ENCODE assay signal across 8 cellular contexts in the genomic region with DNA sequence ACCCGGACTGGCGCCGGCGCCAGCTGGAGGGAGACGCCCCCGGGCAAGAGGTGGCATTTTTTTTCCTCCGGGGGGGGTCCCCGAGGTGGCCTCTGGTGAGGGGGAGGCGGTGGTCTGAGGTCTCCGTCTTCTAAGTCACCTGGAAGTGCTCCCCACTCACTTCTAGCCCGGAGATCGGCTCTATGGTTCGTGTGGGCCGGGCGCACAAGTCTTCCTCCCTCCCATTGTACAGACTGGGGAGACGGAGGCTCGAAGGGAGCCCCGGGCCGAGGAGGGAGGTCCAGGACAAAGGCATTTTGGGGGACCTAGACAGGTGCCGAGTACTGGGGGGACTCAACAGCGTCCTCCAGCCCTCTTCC. TPM values are rescaled to one million over a fixed set of nuclear protein-coding genes. Genes with fewer than 3 reads are reported as not detected.
DNase-seq lines count a peak whose midpoint lies in the region; ATAC-seq, FAIRE-seq and TF ChIP-seq lines count a peak whose summit lies in the region.

No MANE protein-coding gene starts in this region.

- TF ChIP-seq POLR2A in K562 (conservative IDR thresholded peaks at IDR 0.05), result no peak

- peaks cover 100% of the 10 kb centered on the region for H3K27me3 ChIP-seq in BLaER1
- no peaks in the 10 kb centered on the region for H3K27me3 ChIP-seq in K562 (ENCODE audit: control insufficient read depth in 2 of 2, insufficient read depth in 2 of 2, low read length in 2 of 2)

- TF ChIP-seq EP300 in K562 (IDR thresholded peaks at IDR 0.05; ENCODE audit: low read length), result no peak

- no peak for TF ChIP-seq RAD21 in K562 (CRISPR knock-in tag; conservative IDR thresholded peaks at IDR 0.05 in 1 of 2, IDR thresholded peaks at IDR 0.05 in 1 of 2)

- H3K9me3 ChIP-seq in BLaER1, result no peaks in the 10 kb centered on the region
- no peaks in the 10 kb centered on the region for H3K9me3 ChIP-seq in K562 (replicated peaks; ENCODE audit: control insufficient read depth, insufficient read depth, low read depth, low read length)

- peaks cover 58% of the 10 kb centered on the region for H3K4me1 ChIP-seq in BLaER1
- peaks cover 7 to 75% of the 10 kb centered on the region in 2 experiments; a peak in 4 of 5 replicates for H3K4me1 ChIP-seq in K562 (replicated peaks in 1 of 2; ENCODE audit: control insufficient read depth in 2 of 2, insufficient read depth in 2 of 2, low read length in 2 of 2)

- ATAC-seq in K562 (peak; percentile 3), HG03280 (IDR thresholded peaks at IDR 0.05; ENCODE audit: unreplicated experiment) (no peak), HG03135 (IDR thresholded peaks at IDR 0.05; ENCODE audit: unreplicated experiment) (no peak)
- ATAC-seq in activated CD4-positive, CD25-positive, alpha-beta regulatory T cell treated with anti-CD3 and anti-CD28 coated beads, Interleukin-2, amount 50 U/mL, for 24 hours, result no peak

- peak overlapping the region; percentile 94 for H3K4me3 Mint-ChIP-seq in mesothelial cell of epicardium

- H3K4me3 ChIP-seq in BLaER1 (peak overlapping the region; percentile 58), K562 (peak overlapping the region; percentile 98)

- intact Hi-C loops in K562 (cut with micrococcal nuclease), result loop anchor here (2.0 to 5.0 kb wide), 2 partner anchors 59 to 78 kb away; no protein-coding TSS in a partner anchor

- 3% methylated on average over 13 of the region's 21 CpGs for WGBS in K562 (ENCODE audit: insufficient coverage, low coverage, missing lambda C conversion rate)

- in situ Hi-C loops in K562 (cut with MboI), result no loop called here

- no peak for FAIRE-seq in K562 (lab: Jason Lieb, UNC)

- H3K36me3 Mint-ChIP-seq in mesothelial cell of epicardium, result peaks cover 6% of the 10 kb centered on the region

- H3K79me2 ChIP-seq in K562 (ENCODE audit: control insufficient read depth, insufficient read depth, low read length), result peaks cover 100% of the 10 kb centered on the region

- no peaks in the 10 kb centered on the region for H3K9me3 Mint-ChIP-seq in mesothelial cell of epicardium

- H2AFZ ChIP-seq in K562 (ENCODE audit: low read depth, low read length), result peak overlapping the region; percentile 65; the same call in 1 of the 2 replicates

- peaks cover 52% of the 10 kb centered on the region for H3K4me1 Mint-ChIP-seq in mesothelial cell of epicardium

- no peaks in the 10 kb centered on the region for H3K9me1 ChIP-seq in K562 (ENCODE audit: control insufficient read depth, insufficient read depth, low read length)

- DNase-seq in HuH-7 (ENCODE audit: low spot score) (peak; percentile 60), K562 (ENCODE audit: extremely low read depth in 1 of 4, low spot score in 3 of 4) (peak in 2 of 4 experiments; percentile 27 to 68), mesothelial cell of epicardium (ENCODE audit: low spot score in 2 of 2, unreplicated experiment in 2 of 2) (peak in 1 of 2 experiments; percentile 54), NCI-H446 treated with DMSO at 0.1 percent for 48 hours (lab: John Stamatoyannopoulos, UW) (no peak)

- H3K27ac ChIP-seq in BLaER1 (no peak overlapping the region), K562 (ENCODE audit: extremely low read depth, low read depth, low read length) (peak overlapping the region; percentile 98)

- H3K27me3 Mint-ChIP-seq in mesothelial cell of epicardium (ENCODE audit: low read depth), result peaks cover 16% of the 10 kb centered on the region

- H3K36me3 ChIP-seq in BLaER1, result no peaks in the 10 kb centered on the region
- H3K36me3 ChIP-seq in K562 (ENCODE audit: control insufficient read depth, insufficient read depth, low read length), result peaks cover 73% of the 10 kb centered on the region

- H3K27ac Mint-ChIP-seq in mesothelial cell of epicardium, result peak overlapping the region; percentile 93

- POLR2A ChIA-PET in K562 (lab: Yijun Ruan, JAX), result interaction anchor here (0.5 to 1.7 kb wide), 6 partner anchors 11 to 79 kb away, joined by 3 to 8 read pairs (median 4); no protein-coding TSS in a partner anchor

- TF ChIP-seq CTCF in K562 (IDR thresholded peaks at IDR 0.05 in 2 of 3, conservative IDR thresholded peaks at IDR 0.05 in 1 of 3; ENCODE audit: insufficient read depth in 2 of 3, low read depth in 1 of 3, low read length in 3 of 3) (no peak), mesothelial cell of epicardium (IDR thresholded peaks at IDR 0.05; ENCODE audit: unreplicated experiment) (no peak)

- BruUV-seq in K562 (replicated peaks; lab: Mats Ljungman, UMichigan), result no TSS peak

- no peak overlapping the region for H3K9ac ChIP-seq in BLaER1
- H3K9ac ChIP-seq in K562 (ENCODE audit: insufficient read depth in 1 of 2, low read depth in 2 of 2, low read length in 2 of 2), result peak overlapping the region; percentile 98

- H4K20me1 ChIP-seq in BLaER1, result peaks cover 100% of the 10 kb centered on the region
- peaks cover 18% of the 10 kb centered on the region for H4K20me1 ChIP-seq in K562 (replicated peaks; ENCODE audit: control insufficient read depth, insufficient read depth, low read length)

- CTCF ChIA-PET in K562 (lab: Yijun Ruan, JAX; ENCODE audit: low intra/inter-chr PET ratio), result interaction anchor here (0.7 kb wide), 1 partner anchor 118 kb away, joined by 3 read pairs; no protein-coding TSS in a partner anchor

- H3K4me2 ChIP-seq in BLaER1 (peak overlapping the region; percentile 71), K562 (ENCODE audit: insufficient read depth, low read length) (peak overlapping the region; percentile 92)

TF ChIP-seq in K562, 482 proteins besides CTCF, POLR2A, EP300 and RAD21 (continues in another document):
- TF ChIP-seq KDM1A (IDR thresholded peaks at IDR 0.05), result peak; percentile 60 to 78; a peak in 3 of 4 replicates
- TF ChIP-seq CBX1 (IDR thresholded peaks at IDR 0.05; ENCODE audit: low read depth), result peak; percentile 46; the same call in 1 of the 2 replicates
- peak; percentile 1 for TF ChIP-seq SAP30 (IDR thresholded peaks at IDR 0.05; ENCODE audit: borderline replicate concordance, insufficient read depth, low read depth, low read length, poor library complexity, severe bottlenecking)
- peak; percentile 63 for TF ChIP-seq RBM25 (IDR thresholded peaks at IDR 0.05; ENCODE audit: low read depth, low read length, severe bottlenecking)
- TF ChIP-seq KAT7 (CRISPR knock-in tag; IDR thresholded peaks at IDR 0.05; ENCODE audit: borderline replicate concordance), result 0 out of 2 replicates have a peak, but pooled peaks have one; percentile 72
- TF ChIP-seq, protein P1, sequence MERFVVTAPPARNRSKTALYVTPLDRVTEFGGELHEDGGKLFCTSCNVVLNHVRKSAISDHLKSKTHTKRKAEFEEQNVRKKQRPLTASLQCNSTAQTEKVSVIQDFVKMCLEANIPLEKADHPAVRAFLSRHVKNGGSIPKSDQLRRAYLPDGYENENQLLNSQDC (CRISPR knock-in tag; IDR thresholded peaks at IDR 0.05), result no peak
- TF ChIP-seq ZNF707 (CRISPR knock-in tag; conservative IDR thresholded peaks at IDR 0.05), result no peak
- TF ChIP-seq HMGN3 (IDR thresholded peaks at IDR 0.05; ENCODE audit: borderline replicate concordance, extremely low read depth, insufficient read length, low read depth, low read length), result peak; percentile 10

RNA-seq across cellular contexts. Expression of a gene that starts 4.4 kb away (rescaled TPM):
- 49.8 and 107 TPM in 2 replicates for total RNA-seq in K562 (2011; cell fraction: chromatin; rRNA removed; ENCODE audit: low replicate concordance)
- 84.0 and 88.4 TPM in 2 replicates for total RNA-seq in K562 (2011; cell fraction: nucleolus; rRNA removed)
- total RNA-seq in K562 (2011; cell fraction: nucleoplasm; rRNA removed), result 50.5 and 57.9 TPM in 2 replicates
- 86.9 and 125 TPM in 2 replicates for total RNA-seq in K562 (2014; rRNA removed)
- 32.6 and 32.8 TPM in 2 replicates for total RNA-seq in K562 (2014; rRNA removed; fragmentation: Illumina TruSeq; extraction: Trizol)
- 50.8 and 55.3 TPM in 2 replicates for total RNA-seq in K562 (2015; rRNA removed; fragmentation: Illumina TruSeq; extraction: Trizol)
- 215 and 218 TPM in 2 replicates for total RNA-seq in K562 (2021)
- polyA plus RNA-seq in K562 (2011; rRNA removed), result 28.9 and 29.6 TPM in 2 replicates
- 29.6 and 67.6 TPM in 2 replicates for polyA plus RNA-seq in K562 (2011; cell fraction: cytosol; rRNA removed)
- 108 and 210 TPM in 2 replicates for polyA plus RNA-seq in K562 (2011; cell fraction: nucleus; rRNA removed)
- polyA plus RNA-seq in K562 (2012), result 126 and 159 TPM in 2 replicates
- polyA plus RNA-seq in K562 (2014; fragmentation: Illumina TruSeq; extraction: Trizol), result 74.6 and 129 TPM in 2 replicates
- polyA plus RNA-seq in K562 (2014; fragmentation: Nextera tagmentation; extraction: Ambion mirVana), result 10 to 100 TPM in 1 of 2 experiments, 1 to 10 TPM in 1; 8.5 to 11.6 TPM
- 113 and 118 TPM in 2 replicates for polyA plus RNA-seq in K562 (2014; rRNA removed)
- polyA minus RNA-seq in K562 (2011; rRNA and poly(A)+ RNA removed), result 12.2 and 21.4 TPM in 2 replicates
- polyA minus RNA-seq in K562 (2011; cell fraction: cytosol; rRNA and poly(A)+ RNA removed), result 57.2 and 76.2 TPM in 2 replicates
- polyA minus RNA-seq in K562 (2011; cell fraction: nucleus; rRNA and poly(A)+ RNA removed), result 42.5 and 50.0 TPM in 2 replicates
- total RNA-seq in mesothelial cell of epicardium, result 53.2 to 60.4 TPM (median 54.3 TPM) in 3 replicates

RNA-seq across cellular contexts. Expression of a gene that starts 21.9 kb away (rescaled TPM):
- total RNA-seq in K562 (2011; cell fraction: chromatin; rRNA removed; ENCODE audit: low replicate concordance), result not detected in 2 replicates
- total RNA-seq in K562 (2011; cell fraction: nucleolus; rRNA removed), result not detected in 2 replicates
- not detected in 2 replicates for total RNA-seq in K562 (2011; cell fraction: nucleoplasm; rRNA removed)
- 0.04 TPM in 1 of 2 replicates, not detected in the other for total RNA-seq in K562 (2014; rRNA removed)
- total RNA-seq in K562 (2014; rRNA removed; fragmentation: Illumina TruSeq; extraction: Trizol), result not detected in 2 replicates
- not detected in 2 replicates for total RNA-seq in K562 (2015; rRNA removed; fragmentation: Illumina TruSeq; extraction: Trizol)
- total RNA-seq in K562 (2021), result not detected in 2 replicates
- not detected in 2 replicates for polyA plus RNA-seq in K562 (2011; rRNA removed)
- polyA plus RNA-seq in K562 (2011; cell fraction: cytosol; rRNA removed), result not detected in 2 replicates
- polyA plus RNA-seq in K562 (2011; cell fraction: nucleus; rRNA removed), result not detected in 2 replicates
- polyA plus RNA-seq in K562 (2012), result not detected in 2 replicates
- not detected in 2 replicates for polyA plus RNA-seq in K562 (2014; fragmentation: Illumina TruSeq; extraction: Trizol)
- not detected for polyA plus RNA-seq in K562 (2014; fragmentation: Nextera tagmentation; extraction: Ambion mirVana)
- polyA plus RNA-seq in K562 (2014; rRNA removed), result not detected in 2 replicates
- not detected in 2 replicates for polyA minus RNA-seq in K562 (2011; rRNA and poly(A)+ RNA removed)
- polyA minus RNA-seq in K562 (2011; cell fraction: cytosol; rRNA and poly(A)+ RNA removed), result not detected in 2 replicates
- not detected in 2 replicates for polyA minus RNA-seq in K562 (2011; cell fraction: nucleus; rRNA and poly(A)+ RNA removed)
- total RNA-seq in mesothelial cell of epicardium, result not detected in 3 replicates
